21 cellular contexts compared by ENCODE assay signal in genomic region chr1:39335278-39335677, GRCh38.
DNase-seq lines count a peak whose midpoint lies in the region; ATAC-seq and TF ChIP-seq lines count a peak whose summit lies in the region.
"Had no signal": no experiment of that assay in that cellular context is flagged by ENCODE, and none has a peak within 500 bp of the region (broad histone marks: within the 10 kb centered on the region; RNA-seq: fewer than 3 reads in every experiment).

No MANE protein-coding gene starts in this region.

- no peaks in the 10 kb centered on the region for H3K9me3 Mint-ChIP-seq in activated CD8-positive, alpha-beta T cell treated with anti-CD3 and anti-CD28 coated beads for 36 hours
- no peaks in the 10 kb centered on the region for H3K9me3 Mint-ChIP-seq in activated CD8-positive, alpha-beta T cell treated with anti-CD3 and anti-CD28 coated beads, Interleukin-2, amount 10 ng/mL, durations not matched to agents 7 days and 5 days (ENCODE audit: insufficient read depth)
- H3K9me3 Mint-ChIP-seq: activated CD4-positive, alpha-beta T cell treated with anti-CD3 and anti-CD28 coated beads, Interleukin-2, amount 10 ng/mL, durations not matched to agents 7 days and 5 days had no signal

- no peaks in the 10 kb centered on the region for H3K27me3 Mint-ChIP-seq in activated CD8-positive, alpha-beta T cell treated with anti-CD3 and anti-CD28 coated beads for 36 hours
- H3K27me3 Mint-ChIP-seq in activated CD8-positive, alpha-beta T cell treated with anti-CD3 and anti-CD28 coated beads, Interleukin-2, amount 10 ng/mL, durations not matched to agents 7 days and 5 days (ENCODE audit: low read depth) = no peaks in the 10 kb centered on the region
- H3K27me3 Mint-ChIP-seq: activated CD4-positive, alpha-beta T cell treated with anti-CD3 and anti-CD28 coated beads, Interleukin-2, amount 10 ng/mL, durations not matched to agents 7 days and 5 days had no signal

- H2BK20ac ChIP-seq in IMR-90 (ENCODE audit: low read depth, low read length) = no peak overlapping the region

- BruUV-seq in IMR-90 (replicated peaks; lab: Mats Ljungman, UMichigan) = no TSS peak

- WGBS in IMR-90 (ENCODE audit: extremely low coverage in 2 of 2, insufficient read length in 1 of 2), 2 experiments = 60% methylated on average over 1 of the region's 3 CpGs; no CpG with 5 or more reads in 1 of the 2 experiments

- POLR2A ChIA-PET in activated CD8-positive, alpha-beta T cell treated with anti-CD3 and anti-CD28 coated beads for 36 hours (lab: Charles Lee) = no interaction called here
- POLR2A ChIA-PET in activated CD8-positive, alpha-beta T cell treated with anti-CD3 and anti-CD28 coated beads, Interleukin-2, amount 10 ng/mL, durations not matched to agents 7 days and 5 days (lab: Charles Lee) = no interaction called here
- POLR2A ChIA-PET in IMR-90 (lab: Charles Lee; ENCODE audit: unreplicated experiment) = no interaction called here

- H3K9me3 ChIP-seq in IMR-90 (ENCODE audit: control insufficient read depth, insufficient read depth, low read length) = no peaks in the 10 kb centered on the region
- no peaks in the 10 kb centered on the region for H3K9me3 ChIP-seq in osteoblast (ENCODE audit: low read depth, low read length)
- H3K9me3 ChIP-seq: adrenal gland, BE2C, upper lobe of left lung had no signal

- H3K4me2 ChIP-seq in IMR-90 (ENCODE audit: low read depth, low read length) (no peak overlapping the region), osteoblast (ENCODE audit: insufficient read depth, low read length) (no peak overlapping the region)

- H3K27me3 ChIP-seq in IMR-90 (ENCODE audit: control insufficient read depth, insufficient read depth, low read length) = no peaks in the 10 kb centered on the region
- H3K27me3 ChIP-seq in osteoblast (ENCODE audit: insufficient read depth, low read length) = no peaks in the 10 kb centered on the region
- H3K27me3 ChIP-seq: adrenal gland, BE2C, upper lobe of left lung had no signal

- no peak overlapping the region for H2AK9ac ChIP-seq in IMR-90 (replicated peaks; ENCODE audit: low read depth, low read length, poor library complexity)

- no peak for ATAC-seq in activated CD8-positive, alpha-beta T cell treated with anti-CD3 and anti-CD28 coated beads for 36 hours
- no peak for ATAC-seq in activated CD8-positive, alpha-beta T cell treated with anti-CD3 and anti-CD28 coated beads, Interleukin-2, amount 10 ng/mL, durations not matched to agents 7 days and 5 days
- ATAC-seq in IMR-90 (ENCODE audit: low read depth) (no peak), HG02870 (IDR thresholded peaks at IDR 0.05; ENCODE audit: unreplicated experiment) (no peak), GM18873 (IDR thresholded peaks at IDR 0.05; ENCODE audit: low FRiP score, unreplicated experiment) (no peak), HG02642 (IDR thresholded peaks at IDR 0.05; ENCODE audit: poor library complexity, unreplicated experiment) (no peak)

- H3K14ac ChIP-seq in IMR-90 (replicated peaks; ENCODE audit: low read depth, low read length) = no peak overlapping the region

- H2AFZ ChIP-seq in IMR-90 (replicated peaks; ENCODE audit: low read length, poor library complexity) (no peak overlapping the region), osteoblast (ENCODE audit: low read length) (no peak overlapping the region)

- H2BK15ac ChIP-seq in IMR-90 (ENCODE audit: low read depth, low read length) = no peak overlapping the region

- no peak for DNase-seq in activated CD8-positive, alpha-beta T cell treated with anti-CD3 and anti-CD28 coated beads for 36 hours
- no peak for DNase-seq in activated CD8-positive, alpha-beta T cell treated with anti-CD3 and anti-CD28 coated beads, Interleukin-2, amount 10 ng/mL, durations not matched to agents 7 days and 5 days
- DNase-seq in IMR-90 (no peak), choroid plexus epithelial cell (ENCODE audit: low read depth) (peak; percentile 8), osteoblast (ENCODE audit: insufficient read length, low spot score, missing footprints) (peak; percentile 32)
- DNase-seq: activated CD4-positive, alpha-beta T cell treated with anti-CD3 and anti-CD28 coated beads, Interleukin-2, amount 10 ng/mL, durations not matched to agents 7 days and 5 days; BE2C; hippocampal formation; islet precursor cell; KBM-7; NCI-H1694 treated with DMSO at 0.1 percent for 48 hours; NCI-H69; occipital lobe; OCI-M1; SIG-M5; stimulated activated CD4-positive, alpha-beta T cell treated with anti-CD3 and anti-CD28 coated beads, Interleukin-4, amount 100 ng/mL, for 4 hours had no signal

- no peak overlapping the region for H3K23ac ChIP-seq in IMR-90 (ENCODE audit: low read depth, low read length)

- in situ Hi-C loops in IMR-90 (cut with MboI; ENCODE audit: low sequenced_read_pairs) = no loop called here

- no peak overlapping the region for H3K56ac ChIP-seq in IMR-90 (ENCODE audit: extremely low read depth, insufficient read depth, low read length)

- H4K8ac ChIP-seq in IMR-90 (ENCODE audit: low read depth in 2 of 2, low read length in 2 of 2) = no peak overlapping the region

- TF ChIP-seq POLR2A in IMR-90 (IDR thresholded peaks at IDR 0.05; ENCODE audit: low read depth, low read length) = no peak

- H3K4me1 Mint-ChIP-seq in activated CD8-positive, alpha-beta T cell treated with anti-CD3 and anti-CD28 coated beads for 36 hours (ENCODE audit: low read depth) = peaks cover 11% of the 10 kb centered on the region
- peaks cover 13% of the 10 kb centered on the region for H3K4me1 Mint-ChIP-seq in activated CD8-positive, alpha-beta T cell treated with anti-CD3 and anti-CD28 coated beads, Interleukin-2, amount 10 ng/mL, durations not matched to agents 7 days and 5 days (ENCODE audit: low read depth)

- H3K4me3 Mint-ChIP-seq in activated CD8-positive, alpha-beta T cell treated with anti-CD3 and anti-CD28 coated beads for 36 hours = no peak overlapping the region
- no peak overlapping the region for H3K4me3 Mint-ChIP-seq in activated CD8-positive, alpha-beta T cell treated with anti-CD3 and anti-CD28 coated beads, Interleukin-2, amount 10 ng/mL, durations not matched to agents 7 days and 5 days
- H3K4me3 Mint-ChIP-seq: activated CD4-positive, alpha-beta T cell treated with anti-CD3 and anti-CD28 coated beads, Interleukin-2, amount 10 ng/mL, durations not matched to agents 7 days and 5 days had no signal

- H4K5ac ChIP-seq in IMR-90 (ENCODE audit: low read depth, low read length) = no peak overlapping the region

- H2BK5ac ChIP-seq in IMR-90 (ENCODE audit: low read depth, low read length, poor library complexity, severe bottlenecking) = no peak overlapping the region

- no peak overlapping the region for H4K91ac ChIP-seq in IMR-90 (ENCODE audit: insufficient read depth, low read depth, low read length)

- no peaks in the 10 kb centered on the region for H3K79me2 ChIP-seq in osteoblast (ENCODE audit: insufficient read depth, low read length)

- dilution Hi-C loops in IMR-90 (cut with HindIII; ENCODE audit: low sequenced_read_pairs, unreplicated experiment) = no loop called here

- H3K27ac Mint-ChIP-seq in activated CD8-positive, alpha-beta T cell treated with anti-CD3 and anti-CD28 coated beads for 36 hours = peak overlapping the region; percentile 35
- no peak overlapping the region for H3K27ac Mint-ChIP-seq in activated CD8-positive, alpha-beta T cell treated with anti-CD3 and anti-CD28 coated beads, Interleukin-2, amount 10 ng/mL, durations not matched to agents 7 days and 5 days
- H3K27ac Mint-ChIP-seq: activated CD4-positive, alpha-beta T cell treated with anti-CD3 and anti-CD28 coated beads, Interleukin-2, amount 10 ng/mL, durations not matched to agents 7 days and 5 days had no signal

- H3K18ac ChIP-seq in IMR-90 (ENCODE audit: low read depth, low read length) = no peak overlapping the region

- H2AK5ac ChIP-seq in IMR-90 (ENCODE audit: low read depth, low read length) = no peak overlapping the region

- H3K9ac ChIP-seq in IMR-90 (ENCODE audit: low read depth, low read length) = no peak overlapping the region

- H3K27ac ChIP-seq in IMR-90 (ENCODE audit: insufficient read depth, low read length) = no peak overlapping the region
- H3K27ac ChIP-seq in osteoblast (ENCODE audit: low read depth, low read length) = no peak overlapping the region

- peaks cover 51% of the 10 kb centered on the region for H3K36me3 ChIP-seq in IMR-90 (ENCODE audit: control insufficient read depth, insufficient read depth, low read length)
- H3K36me3 ChIP-seq in osteoblast (ENCODE audit: insufficient read depth, low read length) = peaks cover 79% of the 10 kb centered on the region
- H3K36me3 ChIP-seq: BE2C had no signal

- H3K4me3 ChIP-seq in IMR-90 (ENCODE audit: insufficient read depth, low read depth, low read length) (no peak overlapping the region), choroid plexus epithelial cell (ENCODE audit: low read depth, low read length) (no peak overlapping the region), osteoblast (ENCODE audit: insufficient read depth, low read length) (no peak overlapping the region)
- H3K4me3 ChIP-seq: adrenal gland, upper lobe of left lung had no signal

- no peak overlapping the region for H3K4ac ChIP-seq in IMR-90 (ENCODE audit: low read depth, low read length)

- CTCF ChIA-PET in activated CD8-positive, alpha-beta T cell treated with anti-CD3 and anti-CD28 coated beads for 36 hours (lab: Charles Lee) = no interaction called here
- CTCF ChIA-PET in activated CD8-positive, alpha-beta T cell treated with anti-CD3 and anti-CD28 coated beads, Interleukin-2, amount 10 ng/mL, durations not matched to agents 7 days and 5 days (lab: Charles Lee) = interaction anchor here (0.5 kb wide), 1 partner anchor 15 kb away, joined by 3 read pairs; no protein-coding TSS in a partner anchor
- CTCF ChIA-PET in IMR-90 (lab: Yijun Ruan, JAX) = no interaction called here

- no peaks in the 10 kb centered on the region for H4K20me1 ChIP-seq in IMR-90 (ENCODE audit: insufficient read depth, low read length)
- H4K20me1 ChIP-seq in osteoblast (ENCODE audit: insufficient read depth, low read length) = no peaks in the 10 kb centered on the region

- TF ChIP-seq CTCF in activated CD8-positive, alpha-beta T cell treated with anti-CD3 and anti-CD28 coated beads for 36 hours (IDR thresholded peaks at IDR 0.05) = no peak
- TF ChIP-seq CTCF in IMR-90 (conservative IDR thresholded peaks at IDR 0.05; ENCODE audit: low read depth, low read length) (no peak), choroid plexus epithelial cell (conservative IDR thresholded peaks at IDR 0.05; ENCODE audit: low read depth, low read length) (no peak), osteoblast (IDR thresholded peaks at IDR 0.05; ENCODE audit: extremely low read depth, low read depth, low read length) (no peak)

- H2BK120ac ChIP-seq in IMR-90 (ENCODE audit: low read depth, low read length) = no peak overlapping the region

- H3K79me1 ChIP-seq in IMR-90 (ENCODE audit: low read depth in 1 of 2, low read length in 2 of 2) = peaks cover 26 to 27% of the 10 kb centered on the region in 2 experiments

- TF ChIP-seq RAD21 in IMR-90 (IDR thresholded peaks at IDR 0.05; ENCODE audit: low read length) = no peak

- no peaks in the 10 kb centered on the region; the same call in 1 of the 2 replicates for H3K9me1 ChIP-seq in IMR-90 (ENCODE audit: insufficient read depth, low read length)

- intact Hi-C loops in activated CD8-positive, alpha-beta T cell treated with anti-CD3 and anti-CD28 coated beads for 36 hours (cut with micrococcal nuclease) = no loop called here
- intact Hi-C loops in IMR-90 (cut with micrococcal nuclease) = no loop called here

- H3K4me1 ChIP-seq in IMR-90 (ENCODE audit: control insufficient read depth, insufficient read depth, low read length) = no peaks in the 10 kb centered on the region
- H3K4me1 ChIP-seq in osteoblast (ENCODE audit: insufficient read depth, low read length) = no peaks in the 10 kb centered on the region
- H3K4me1 ChIP-seq: BE2C had no signal

- H3K36me3 Mint-ChIP-seq in activated CD8-positive, alpha-beta T cell treated with anti-CD3 and anti-CD28 coated beads for 36 hours (ENCODE audit: low read depth) = peaks cover 47% of the 10 kb centered on the region
- H3K36me3 Mint-ChIP-seq in activated CD8-positive, alpha-beta T cell treated with anti-CD3 and anti-CD28 coated beads, Interleukin-2, amount 10 ng/mL, durations not matched to agents 7 days and 5 days (ENCODE audit: low read depth) = peaks cover 84% of the 10 kb centered on the region

Comparison
In these comparisons a context has a peak if more than half of its experiments do, and no peak if none do; other contexts are left out.
1. DNase-seq: peak in choroid plexus epithelial cell (single experiment) and osteoblast (single experiment); none in activated CD8-positive, alpha-beta T cell treated with anti-CD3 and anti-CD28 coated beads for 36 hours (single experiment), activated CD8-positive, alpha-beta T cell treated with anti-CD3 and anti-CD28 coated beads, Interleukin-2, amount 10 ng/mL, durations not matched to agents 7 days and 5 days (single experiment) and IMR-90 (single experiment).